ENCODE assay signal across 8 cellular contexts in the genomic region with DNA sequence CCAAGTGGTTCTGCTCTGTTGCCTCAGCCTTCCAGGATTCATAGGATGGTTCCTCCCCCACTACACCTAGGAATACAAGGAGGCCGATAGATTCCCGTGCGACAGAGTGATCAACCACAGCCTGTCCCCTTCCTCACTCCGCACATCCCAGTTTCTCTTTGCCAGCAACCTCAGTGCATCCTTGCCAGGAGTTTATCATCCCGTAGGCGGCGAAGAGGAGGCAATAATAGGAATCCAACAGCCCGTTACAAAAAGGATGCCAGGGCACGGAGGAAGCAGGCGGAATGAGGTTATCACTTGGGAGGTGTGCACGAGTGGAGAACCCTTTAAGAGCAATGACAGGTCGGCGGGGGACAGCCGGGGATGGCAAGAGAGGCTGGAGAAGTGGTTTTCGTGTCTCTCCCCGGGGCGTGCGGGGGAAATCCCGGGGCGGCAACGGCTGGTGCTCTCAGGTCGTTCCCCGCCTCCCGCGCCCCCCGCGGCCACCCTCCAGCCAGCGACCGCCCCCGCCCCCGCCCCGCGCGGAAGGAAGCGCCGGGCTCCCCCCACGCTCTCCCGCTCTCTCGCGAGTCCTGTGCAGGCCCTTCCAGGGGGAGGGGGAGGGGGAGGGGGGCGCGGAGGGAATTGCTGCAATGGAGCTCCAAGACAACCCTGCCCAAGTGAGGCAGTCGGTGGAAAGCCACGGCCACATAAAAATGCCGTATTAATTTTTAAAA. TPM values are rescaled to one million over a fixed set of nuclear protein-coding genes. Genes with fewer than 3 reads are reported as not detected.
DNase-seq lines count a peak whose midpoint lies in the region; ATAC-seq and TF ChIP-seq lines count a peak whose summit lies in the region.

No MANE protein-coding gene starts in this region.

- TF ChIP-seq CTCF in IMR-90 (conservative IDR thresholded peaks at IDR 0.05; ENCODE audit: low read depth, low read length) (no peak), ascending aorta (IDR thresholded peaks at IDR 0.05) (no peak), retinal pigment epithelial cell (conservative IDR thresholded peaks at IDR 0.05; ENCODE audit: low read depth, low read length) (no peak)

- in situ Hi-C loops in G401 (cut with HindIII; ENCODE audit: low sequenced_read_pairs) (no loop called here), IMR-90 (cut with MboI; ENCODE audit: low sequenced_read_pairs) (no loop called here)

- TF ChIP-seq POLR2A in IMR-90 (IDR thresholded peaks at IDR 0.05; ENCODE audit: low read depth, low read length) = no peak

- H3K23ac ChIP-seq in IMR-90 (ENCODE audit: low read depth, low read length) = peak overlapping the region; percentile 18

- H3K27ac ChIP-seq in IMR-90 (ENCODE audit: insufficient read depth, low read length) (peak overlapping the region; percentile 89), ascending aorta (peak overlapping the region; percentile 91 to 95)

- H3K27me3 ChIP-seq in IMR-90 (ENCODE audit: control insufficient read depth, insufficient read depth, low read length) = no peaks in the 10 kb centered on the region
- H3K27me3 ChIP-seq in ascending aorta = no peaks in the 10 kb centered on the region

- dilution Hi-C loops in IMR-90 (cut with HindIII; ENCODE audit: low sequenced_read_pairs, unreplicated experiment) = no loop called here

- peak overlapping the region; percentile 78 for H3K14ac ChIP-seq in IMR-90 (replicated peaks; ENCODE audit: low read depth, low read length)

- 0% methylated on average over 8 of the region's 45 CpGs; no CpG with 5 or more reads in 1 of the 2 experiments for WGBS in IMR-90 (ENCODE audit: extremely low coverage in 2 of 2, insufficient read length in 1 of 2), 2 experiments

- H3K4me2 ChIP-seq in IMR-90 (ENCODE audit: low read depth, low read length) = peak overlapping the region; percentile 79

- ATAC-seq in IMR-90 (ENCODE audit: low read depth) = peak; percentile 13
- no peak for ATAC-seq in GM19452 (IDR thresholded peaks at IDR 0.05; ENCODE audit: unreplicated experiment)
- ATAC-seq in GM19351 (IDR thresholded peaks at IDR 0.05; ENCODE audit: unreplicated experiment) = no peak

- peaks cover 10 to 47% of the 10 kb centered on the region in 2 experiments for H3K79me1 ChIP-seq in IMR-90 (ENCODE audit: low read depth in 1 of 2, low read length in 2 of 2)

- H3K9ac ChIP-seq in IMR-90 (ENCODE audit: low read depth, low read length) = peak overlapping the region; percentile 88

- H2AK9ac ChIP-seq in IMR-90 (replicated peaks; ENCODE audit: low read depth, low read length, poor library complexity) = peak overlapping the region; percentile 60

- CTCF ChIA-PET in IMR-90 (lab: Yijun Ruan, JAX) = interaction anchor here (0.5 kb wide), 1 partner anchor 51 kb away, joined by 4 read pairs; no protein-coding TSS in a partner anchor

- peaks cover 21% of the 10 kb centered on the region for H4K20me1 ChIP-seq in IMR-90 (ENCODE audit: insufficient read depth, low read length)

- no peak for TF ChIP-seq RAD21 in IMR-90 (IDR thresholded peaks at IDR 0.05; ENCODE audit: low read length)

- H3K9me3 ChIP-seq in IMR-90 (ENCODE audit: control insufficient read depth, insufficient read depth, low read length) (no peaks in the 10 kb centered on the region), ascending aorta (no peaks in the 10 kb centered on the region)

- H3K18ac ChIP-seq in IMR-90 (ENCODE audit: low read depth, low read length) = peak overlapping the region; percentile 32; the same call in 1 of the 2 replicates

- H3K4me3 ChIP-seq in IMR-90 (ENCODE audit: insufficient read depth, low read depth, low read length) = peak overlapping the region; percentile 94
- H3K4me3 ChIP-seq in ascending aorta = peak overlapping the region; percentile 89 to 98
- peak overlapping the region; percentile 82 for H3K4me3 ChIP-seq in retinal pigment epithelial cell (ENCODE audit: low read length)

- peak overlapping the region; percentile 30; the same call in 2 of the 3 replicates for H2BK15ac ChIP-seq in IMR-90 (ENCODE audit: low read depth, low read length)

- no peak overlapping the region for H2BK20ac ChIP-seq in IMR-90 (ENCODE audit: low read depth, low read length)

- H4K8ac ChIP-seq in IMR-90 (ENCODE audit: low read depth in 2 of 2, low read length in 2 of 2) = peak overlapping the region; percentile 8 to 50; a peak in 2 of 4 replicates

- H2BK120ac ChIP-seq in IMR-90 (ENCODE audit: low read depth, low read length) = peak overlapping the region; percentile 20; the same call in 1 of the 2 replicates

- no peak overlapping the region for H4K5ac ChIP-seq in IMR-90 (ENCODE audit: low read depth, low read length)

- H3K4me1 ChIP-seq in IMR-90 (ENCODE audit: control insufficient read depth, insufficient read depth, low read length) (peaks cover 8% of the 10 kb centered on the region), ascending aorta (peaks cover 0 to 17% of the 10 kb centered on the region in 2 donors)

- H3K36me3 ChIP-seq in IMR-90 (ENCODE audit: control insufficient read depth, insufficient read depth, low read length) = no peaks in the 10 kb centered on the region
- no peaks in the 10 kb centered on the region for H3K36me3 ChIP-seq in ascending aorta

- H3K56ac ChIP-seq in IMR-90 (ENCODE audit: extremely low read depth, insufficient read depth, low read length) = peak overlapping the region; percentile 57

- peak overlapping the region; percentile 75 for H2AK5ac ChIP-seq in IMR-90 (ENCODE audit: low read depth, low read length)

- peaks cover 11% of the 10 kb centered on the region; the same call in 1 of the 2 replicates for H3K9me1 ChIP-seq in IMR-90 (ENCODE audit: insufficient read depth, low read length)

- peak overlapping the region; percentile 0 for H2BK5ac ChIP-seq in IMR-90 (ENCODE audit: low read depth, low read length, poor library complexity, severe bottlenecking)

- peak overlapping the region; percentile 32; the same call in 1 of the 2 replicates for H3K4ac ChIP-seq in IMR-90 (ENCODE audit: low read depth, low read length)

- peak overlapping the region; percentile 88 for H2AFZ ChIP-seq in IMR-90 (replicated peaks; ENCODE audit: low read length, poor library complexity)

- DNase-seq in G401 (ENCODE audit: low spot score) = peak; percentile 75
- peak; percentile 39 for DNase-seq in IMR-90
- peak; percentile 46 to 72 (median 63) for DNase-seq in T-helper 1 cell
- peak; percentile 35 to 84 for DNase-seq in ascending aorta (ENCODE audit: low spot score in 2 of 2)
- peak; percentile 64 for DNase-seq in hepatic stellate cell (ENCODE audit: low spot score)
- DNase-seq in retinal pigment epithelial cell (ENCODE audit: low read depth) = no peak

- POLR2A ChIA-PET in IMR-90 (lab: Charles Lee; ENCODE audit: unreplicated experiment) = no interaction called here

- H4K91ac ChIP-seq in IMR-90 (ENCODE audit: insufficient read depth, low read depth, low read length) = peak overlapping the region; percentile 3; the same call in 1 of the 2 replicates

- intact Hi-C loops in IMR-90 (cut with micrococcal nuclease) (loop anchor here (2.0 to 10.0 kb wide), 4 partner anchors 69 to 1351 kb away; no protein-coding TSS in a partner anchor), ascending aorta (cut with DNase I) (loop anchor here (2.0 to 10.0 kb wide), 6 partner anchors 53 to 1849 kb away; partner anchors contain the start of genes CENPE, H2AZ1 and NFKB1)

- no TSS peak for BruUV-seq in IMR-90 (replicated peaks; lab: Mats Ljungman, UMichigan)

TF ChIP-seq in IMR-90, 13 proteins besides CTCF, POLR2A, EP300 and RAD21:
- no peak for TF ChIP-seq FOS (IDR thresholded peaks at IDR 0.05; ENCODE audit: low read depth, low read length)
- peak; percentile 21; the same call in 1 of the 2 replicates for TF ChIP-seq MAZ (IDR thresholded peaks at IDR 0.05; ENCODE audit: borderline replicate concordance, low read depth, low read length)

RNA-seq across cellular contexts. Expression of gene PPP3CA, which starts 1.6 kb away (rescaled TPM):
- total RNA-seq in G401 (2014; rRNA removed; shearing (Covaris generic)) = 0.06 and 0.75 TPM in 2 replicates
- total RNA-seq in IMR-90 (2012; rRNA removed) (48.6 and 52.5 TPM in 2 replicates), ascending aorta (64.5 TPM)
- 11.4 and 14.5 TPM in 2 replicates for polyA plus RNA-seq in IMR-90 (2012; rRNA removed)
- 3.9 and 4.6 TPM in 2 replicates for polyA plus RNA-seq in IMR-90 (2012; cell fraction: cytosol; rRNA removed)
- polyA plus RNA-seq in IMR-90 (2012; cell fraction: nucleus; rRNA removed; ENCODE audit: low replicate concordance) = 2.2 and 8.0 TPM in 2 replicates

Comparison
In these comparisons a context has a peak if more than half of its experiments do, and no peak if none do; other contexts are left out.
1. RNA of gene PPP3CA, which starts 1.6 kb away (total RNA-seq): 64.5 TPM in ascending aorta (single experiment) and 48.6 to 52.5 TPM in IMR-90; 0.06 to 0.75 TPM in G401; every median in the first group is over 10 times any median in the second.
2. Peak in every context shown above with its lines, with median percentiles within 50 percentile points of each other: H3K4me3 ChIP-seq.